Comparison of ENCODE assay signal across 1 cellular context in genomic region chr17:37194208-37194607, GRCh38.
TF ChIP-seq lines count a peak whose summit lies in the region.

No MANE protein-coding gene starts in this region.

TF ChIP-seq in GM23338, 12 proteins besides CTCF, POLR2A, EP300 and RAD21 (continued from another document):
- TF ChIP-seq ZNF462 (CRISPR knock-in tag; IDR thresholded peaks at IDR 0.05) (no peak), REST (IDR thresholded peaks at IDR 0.05; ENCODE audit: unreplicated experiment) (no peak)
